In genomic region chr16:10940501-10941079, GRCh38 we compare ENCODE assay signal across 8 cellular contexts. TPM values are rescaled to one million over a fixed set of nuclear protein-coding genes. Genes with fewer than 3 reads are reported as not detected.
DNase-seq lines count a peak whose midpoint lies in the region; ATAC-seq, FAIRE-seq and TF ChIP-seq lines count a peak whose summit lies in the region.

No MANE protein-coding gene starts in this region.

- H3K27me3 ChIP-seq in pancreas, result no peaks in the 10 kb centered on the region

- H3K36me3 ChIP-seq in pancreas, result no peaks in the 10 kb centered on the region

- peak overlapping the region in 1 of 4 donors; percentile 13 for H3K27ac ChIP-seq in pancreas

- no peak for ATAC-seq in pancreas
- ATAC-seq in GM18867 (IDR thresholded peaks at IDR 0.05; ENCODE audit: unreplicated experiment), result no peak
- ATAC-seq in GM18498 (IDR thresholded peaks at IDR 0.05; ENCODE audit: unreplicated experiment), result no peak

- peak overlapping the region; percentile 76 for H3K4me3 ChIP-seq in GM12865 (ENCODE audit: low read depth, low read length)
- peak overlapping the region; percentile 77 to 90 (median 80) for H3K4me3 ChIP-seq in pancreas

- TF ChIP-seq CTCF in GM12865 (IDR thresholded peaks at IDR 0.05; ENCODE audit: insufficient read depth, low read depth, low read length, missing control alignments) (no peak), pancreas (IDR thresholded peaks at IDR 0.05) (no peak)

- TF ChIP-seq POLR2A in Raji (IDR thresholded peaks at IDR 0.05; ENCODE audit: insufficient read depth, low read depth, low read length), result 0 out of 2 replicates have a peak, but pooled peaks have one; percentile 22

- peak; percentile 40 for DNase-seq in GM12865 (ENCODE audit: low read depth)
- peak; percentile 27 for DNase-seq in fibroblast of gingiva (ENCODE audit: low read depth)
- peak in 1 of 6 donors; percentile 54 for DNase-seq in pancreas
- DNase-seq in NCI-H146 treated with DMSO at 0.1 percent for 48 hours (lab: John Stamatoyannopoulos, UW; ENCODE audit: unreplicated experiment), result no peak
- DNase-seq in NK-92 treated with Interleukin-12 subunit alpha and Interleukin-12 subunit beta, amount 100 ng/mL, for 24 hours (lab: John Stamatoyannopoulos, UW), result no peak

- intact Hi-C loops in pancreas (cut with DNase I), result no loop called here

- FAIRE-seq in pancreas (lab: Jason Lieb, UNC), result no peak

- 10% methylated on average over 8 of the region's 8 CpGs for WGBS in pancreas, 2 donors

- no peaks in the 10 kb centered on the region for H3K9me3 ChIP-seq in pancreas

- H3K4me1 ChIP-seq in pancreas, result peaks cover 28 to 56% (median 30%) of the 10 kb centered on the region in 3 donors

RNA-seq across cellular contexts. Expression of gene DEXI, which starts 1.7 kb away (rescaled TPM):
- total RNA-seq in pancreas, result 10 to 100 TPM; 12.0 to 22.6 (median 16.8) TPM
- 10 to 100 TPM; 14.4 to 21.4 TPM for polyA plus RNA-seq in pancreas

RNA-seq across cellular contexts. Expression of gene CLEC16A, which starts 3.8 kb away (rescaled TPM):
- 10 to 100 TPM in 4 of 6 donors, 1 to 10 TPM in 2; 9.7 to 17.2 (median 10.7) TPM for total RNA-seq in pancreas
- 10 to 100 TPM in 1 of 2 donors, 1 to 10 TPM in 1; 8.1 to 11.7 TPM for polyA plus RNA-seq in pancreas

Comparison
In these comparisons a context has a peak if more than half of its experiments do, and no peak if none do; other contexts are left out.
1. DNase-seq: peak in GM12865 (single experiment) and fibroblast of gingiva (single experiment); none in NCI-H146 treated with DMSO at 0.1 percent for 48 hours (single experiment) and NK-92 treated with Interleukin-12 subunit alpha and Interleukin-12 subunit beta, amount 100 ng/mL, for 24 hours (single experiment).